Comparison of ENCODE assay signal across 18 cellular contexts in genomic region chr11:10588904-10589303, GRCh38. TPM values are rescaled to one million over a fixed set of nuclear protein-coding genes. Genes with fewer than 3 reads are reported as not detected.
DNase-seq lines count a peak whose midpoint lies in the region; ATAC-seq and TF ChIP-seq lines count a peak whose summit lies in the region.
"Had no signal": no experiment of that assay in that cellular context is flagged by ENCODE, and none has a peak within 500 bp of the region (broad histone marks: within the 10 kb centered on the region; RNA-seq: fewer than 3 reads in every experiment).

No MANE protein-coding gene starts in this region.

- DNase-seq in DND-41: peak; percentile 22
- DNase-seq in OCI-M1 (lab: John Stamatoyannopoulos, UW): peak; percentile 92
- no peak for DNase-seq in osteocyte (ENCODE audit: extremely low spot score, unreplicated experiment)
- no peak for DNase-seq in GM19238 (ENCODE audit: insufficient read length, low spot score)
- no peak for DNase-seq in NCI-H446 treated with DMSO at 0.1 percent for 48 hours (lab: John Stamatoyannopoulos, UW)
- DNase-seq in stimulated activated CD8-positive, alpha-beta memory T cell treated with anti-CD3 and anti-CD28 coated beads, Interleukin-4, amount 100 ng/mL, for 48 hours: no peak
- DNase-seq in NCI-H2171 treated with DMSO at 0.1 percent for 48 hours (lab: John Stamatoyannopoulos, UW): no peak
- DNase-seq: activated effector memory CD4-positive, alpha-beta T cell treated with anti-CD3 and anti-CD28 coated beads, Interleukin-2, amount 50 U/mL, for 16 hours; hypothalamus; left colon; NCI-H1694 treated with DMSO at 0.1 percent for 48 hours; NCI-H524 treated with DMSO at 0.1 percent for 48 hours; spleen; stimulated activated naive CD8-positive, alpha-beta T cell treated with anti-CD3 and anti-CD28 coated beads, Interleukin-15, amount 100 ng/mL, for 72 hours had no signal

- H3K9me3 Mint-ChIP-seq in osteocyte (ENCODE audit: unreplicated experiment): no peaks in the 10 kb centered on the region
- H3K9me3 Mint-ChIP-seq: dendritic cell treated with granulocyte-macrophage colony-stimulating factor and Interleukin-4, amounts not matched to agents 40 ng/mL and 50 ng/mL, for 4 days; stimulated activated naive CD8-positive, alpha-beta T cell treated with anti-CD3 and anti-CD28 coated beads, Interleukin-15, amount 100 ng/mL, for 72 hours had no signal

- ATAC-seq in DND-41 (ENCODE audit: insufficient read depth, low read depth) (peak; percentile 82), esophagus mucosa (peak; percentile 65)
- ATAC-seq: left colon; stimulated activated naive CD8-positive, alpha-beta T cell treated with anti-CD3 and anti-CD28 coated beads, Interleukin-15, amount 100 ng/mL, for 72 hours had no signal

- no peaks in the 10 kb centered on the region for H3K9me3 ChIP-seq in DND-41 (ENCODE audit: insufficient read depth, low read length, severe bottlenecking)
- H3K9me3 ChIP-seq: BLaER1, spleen had no signal

- H3K36me3 Mint-ChIP-seq in osteocyte (ENCODE audit: unreplicated experiment): no peaks in the 10 kb centered on the region

- H3K4me1 ChIP-seq in DND-41 (ENCODE audit: insufficient read depth, low read length): no peaks in the 10 kb centered on the region

- H2AFZ ChIP-seq in DND-41 (ENCODE audit: low read depth, low read length): no peak overlapping the region

- no peaks in the 10 kb centered on the region for H3K27me3 Mint-ChIP-seq in osteocyte (ENCODE audit: unreplicated experiment)

- no peak for TF ChIP-seq CTCF in DND-41 (IDR thresholded peaks at IDR 0.05; ENCODE audit: borderline replicate concordance, extremely low read depth, low read length, poor library complexity, severe bottlenecking)
- no peak for TF ChIP-seq CTCF in osteocyte (IDR thresholded peaks at IDR 0.05)

- H3K36me3 ChIP-seq in DND-41 (ENCODE audit: insufficient read depth, low read length): no peaks in the 10 kb centered on the region
- H3K36me3 ChIP-seq: BLaER1 had no signal

- H3K4me1 Mint-ChIP-seq in osteocyte (ENCODE audit: unreplicated experiment): peaks cover 68% of the 10 kb centered on the region
- H3K4me1 Mint-ChIP-seq: stimulated activated naive CD8-positive, alpha-beta T cell treated with anti-CD3 and anti-CD28 coated beads, Interleukin-15, amount 100 ng/mL, for 72 hours had no signal

- no peaks in the 10 kb centered on the region for H4K20me1 ChIP-seq in DND-41 (ENCODE audit: insufficient read depth, low read length)
- H4K20me1 ChIP-seq: BLaER1 had no signal

- H3K4me2 ChIP-seq in DND-41 (ENCODE audit: insufficient read depth, low read length): no peak overlapping the region
- H3K4me2 ChIP-seq: BLaER1 had no signal

- H3K4me3 Mint-ChIP-seq in osteocyte (ENCODE audit: unreplicated experiment): no peak overlapping the region
- H3K4me3 Mint-ChIP-seq: dendritic cell treated with granulocyte-macrophage colony-stimulating factor and Interleukin-4, amounts not matched to agents 40 ng/mL and 50 ng/mL, for 4 days; stimulated activated naive CD8-positive, alpha-beta T cell treated with anti-CD3 and anti-CD28 coated beads, Interleukin-15, amount 100 ng/mL, for 72 hours had no signal

- no peaks in the 10 kb centered on the region for H3K79me2 ChIP-seq in DND-41 (ENCODE audit: insufficient read depth, low read length)

- no peak overlapping the region for H3K9ac ChIP-seq in DND-41 (ENCODE audit: low read depth, low read length)
- H3K9ac ChIP-seq: BLaER1 had no signal

- H3K4me3 ChIP-seq in DND-41 (ENCODE audit: low read depth in 1 of 2, low read length in 2 of 2): no peak overlapping the region
- H3K4me3 ChIP-seq: BLaER1, spleen had no signal

- H3K27ac Mint-ChIP-seq in osteocyte (ENCODE audit: unreplicated experiment): peak overlapping the region; percentile 29
- H3K27ac Mint-ChIP-seq: dendritic cell treated with granulocyte-macrophage colony-stimulating factor and Interleukin-4, amounts not matched to agents 40 ng/mL and 50 ng/mL, for 4 days; stimulated activated naive CD8-positive, alpha-beta T cell treated with anti-CD3 and anti-CD28 coated beads, Interleukin-15, amount 100 ng/mL, for 72 hours had no signal

- H3K27ac ChIP-seq in DND-41 (ENCODE audit: low read length): no peak overlapping the region
- H3K27ac ChIP-seq: BLaER1, spleen had no signal

- peaks cover 14% of the 10 kb centered on the region for H3K27me3 ChIP-seq in DND-41 (ENCODE audit: insufficient read depth, low read length, poor library complexity)
- H3K27me3 ChIP-seq: BLaER1, spleen had no signal

RNA-seq across cellular contexts. Expression of gene LYVE1, which starts 20.4 kb away (rescaled TPM):
- total RNA-seq in esophagus mucosa (2.7 TPM), osteocyte (1.5 and 2.1 TPM in 2 replicates)
- total RNA-seq: myocyte had no signal

RNA-seq across cellular contexts. Expression of gene RNF141, which starts 47.9 kb away (rescaled TPM):
- total RNA-seq in esophagus mucosa (69.5 TPM), osteocyte (28.7 and 30.0 TPM in 2 replicates)

Comparison
In these comparisons a context has a peak if more than half of its experiments do, and no peak if none do; other contexts are left out.
1. DNase-seq: peak in DND-41 (single experiment) and OCI-M1 (single experiment); none in osteocyte (single experiment), GM19238 (single experiment), NCI-H446 treated with DMSO at 0.1 percent for 48 hours (single experiment), stimulated activated CD8-positive, alpha-beta memory T cell treated with anti-CD3 and anti-CD28 coated beads, Interleukin-4, amount 100 ng/mL, for 48 hours (single experiment) and NCI-H2171 treated with DMSO at 0.1 percent for 48 hours (single experiment).